Comparison of ENCODE assay signal across 7 cellular contexts in genomic region chr2:46914578-46915230, GRCh38. TPM values are rescaled to one million over a fixed set of nuclear protein-coding genes. Genes with fewer than 3 reads are reported as not detected.
DNase-seq lines count a peak whose midpoint lies in the region; ATAC-seq and TF ChIP-seq lines count a peak whose summit lies in the region.

No MANE protein-coding gene starts in this region.

- TF ChIP-seq CTCF in HL-60 (IDR thresholded peaks at IDR 0.05; ENCODE audit: insufficient read depth, low read length) (no peak), WI38 (IDR thresholded peaks at IDR 0.05; ENCODE audit: low read depth, low read length) (no peak), left ventricle myocardium inferior (IDR thresholded peaks at IDR 0.05; ENCODE audit: borderline replicate concordance) (no peak), smooth muscle cell (IDR thresholded peaks at IDR 0.05; ENCODE audit: borderline replicate concordance, insufficient read depth, poor library complexity, severe bottlenecking) (no peak)

- ATAC-seq in GM18519 (IDR thresholded peaks at IDR 0.05; ENCODE audit: low FRiP score, unreplicated experiment) = no peak

- intact Hi-C loops in left ventricle myocardium inferior (cut with micrococcal nuclease) = no loop called here

- H3K79me2 ChIP-seq in smooth muscle cell (ENCODE audit: low read depth) = peaks cover 64% of the 10 kb centered on the region

- peaks cover 51% of the 10 kb centered on the region for H4K20me1 ChIP-seq in smooth muscle cell (ENCODE audit: low read depth)

- peaks cover 7% of the 10 kb centered on the region for H3F3A ChIP-seq in smooth muscle cell (ENCODE audit: low read depth)

- peak overlapping the region; percentile 92 for H3K27ac ChIP-seq in HL-60 (replicated peaks)
- H3K27ac ChIP-seq in left ventricle myocardium inferior (replicated peaks) = peak overlapping the region; percentile 95
- peak overlapping the region; percentile 85 for H3K27ac ChIP-seq in smooth muscle cell (ENCODE audit: low read depth)

- peak overlapping the region; percentile 92 for H2AFZ ChIP-seq in smooth muscle cell (ENCODE audit: low read depth)

- H3K27me3 ChIP-seq in HL-60 (ENCODE audit: insufficient read depth, poor library complexity, severe bottlenecking) (no peaks in the 10 kb centered on the region), left ventricle myocardium inferior (ENCODE audit: low read depth) (no peaks in the 10 kb centered on the region), smooth muscle cell (ENCODE audit: low read depth) (no peaks in the 10 kb centered on the region)

- H3K4me1 ChIP-seq in left ventricle myocardium inferior (peaks cover 72% of the 10 kb centered on the region), smooth muscle cell (ENCODE audit: low read depth) (peaks cover 23% of the 10 kb centered on the region)

- H3K36me3 ChIP-seq in left ventricle myocardium inferior (peaks cover 23% of the 10 kb centered on the region), smooth muscle cell (ENCODE audit: low read depth) (no peaks in the 10 kb centered on the region)

- H3K4me3 ChIP-seq in HL-60 (replicated peaks; ENCODE audit: insufficient read depth, low read length) (peak overlapping the region; percentile 76), WI38 (ENCODE audit: low read depth, low read length) (peak overlapping the region; percentile 99), left ventricle myocardium inferior (peak overlapping the region; percentile 91), smooth muscle cell (peak overlapping the region; percentile 92)

- no peak for DNase-seq in HL-60 (ENCODE audit: low read depth in 1 of 2, low spot score in 1 of 2)
- DNase-seq in left ventricle myocardium inferior = no peak
- no peak for DNase-seq in smooth muscle cell (lab: John Stamatoyannopoulos, UW; ENCODE audit: unreplicated experiment)
- no peak for DNase-seq in NCI-H1092 treated with DMSO at 0.1 percent for 48 hours (lab: John Stamatoyannopoulos, UW)
- no peak for DNase-seq in activated gamma-delta T cell treated with Interleukin-2 at 50 U/mL for 16 hours

- H3K9ac ChIP-seq in smooth muscle cell (ENCODE audit: low read depth) = peak overlapping the region; percentile 97

- whole genome bisulfite sequencing in smooth muscle cell (ENCODE audit: low lambda C conversion rate) = 39% methylated on average over 11 of the region's 11 CpGs

- peak overlapping the region; percentile 100 for H3K4me2 ChIP-seq in smooth muscle cell

- H3K9me3 ChIP-seq in left ventricle myocardium inferior (replicated peaks) (no peaks in the 10 kb centered on the region), smooth muscle cell (replicated peaks; ENCODE audit: low read depth) (no peaks in the 10 kb centered on the region)

RNA-seq across cellular contexts. Expression of gene MCFD2, which starts 0.9 kb away (rescaled TPM):
- 61.2 TPM for total RNA-seq in left ventricle myocardium inferior
- 167 and 232 TPM in 2 replicates for total RNA-seq in smooth muscle cell
- 100 and 107 TPM in 2 replicates for polyA plus RNA-seq in smooth muscle cell

RNA-seq across cellular contexts. Expression of gene TTC7A, which starts 26.3 kb away (rescaled TPM):
- 8.2 TPM for total RNA-seq in left ventricle myocardium inferior
- total RNA-seq in smooth muscle cell = 10.2 and 10.6 TPM in 2 replicates
- 10.1 and 12.8 TPM in 2 replicates for polyA plus RNA-seq in smooth muscle cell
